Comparison of ENCODE assay signal across 1 cellular context in the genomic region with DNA sequence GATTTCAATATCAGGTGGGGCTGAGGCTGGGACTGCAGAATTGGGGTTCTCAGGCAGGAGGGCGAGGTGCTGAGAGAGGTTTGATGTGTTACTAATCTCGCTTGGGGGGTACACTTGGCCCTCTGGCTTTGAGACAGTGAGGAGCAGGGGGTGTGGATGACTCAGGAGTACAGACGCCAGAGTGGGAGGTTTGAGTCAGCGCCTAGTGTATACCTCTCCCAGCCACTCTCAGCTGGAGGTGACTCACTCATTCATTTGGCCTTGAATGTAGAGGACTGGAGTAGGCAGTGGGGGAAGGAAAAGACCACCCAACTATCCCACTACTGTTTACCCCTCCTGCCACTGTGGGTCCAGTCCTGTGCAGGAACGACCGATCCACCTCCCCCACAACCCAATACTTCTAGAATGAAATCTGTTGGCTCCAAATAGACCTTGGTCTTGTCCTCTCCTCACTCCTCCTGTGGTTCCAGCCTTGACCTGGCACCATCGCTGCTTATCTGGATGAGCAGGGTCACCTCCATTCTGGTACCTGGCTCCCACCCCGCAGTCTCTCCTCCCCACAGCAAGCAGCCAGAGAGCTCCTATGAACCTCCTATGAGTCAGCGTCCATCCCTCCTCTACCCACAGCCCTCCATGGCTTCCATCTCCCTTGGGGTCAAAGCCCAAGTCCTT.
A peak's percentile ranks its signal among the peaks of the same experiment; 100 is the strongest.
TF ChIP-seq lines count a peak whose summit lies in the region.

No MANE protein-coding gene starts in this region.

TF ChIP-seq in K562, 482 proteins besides CTCF, POLR2A, EP300 and RAD21 (continued from another document and continues in another):
- peak; percentile 36; the same call in 1 of the 2 replicates for TF ChIP-seq CBFA2T3 (IDR thresholded peaks at IDR 0.05)
- TF ChIP-seq KLF13 (tag; IDR thresholded peaks at IDR 0.05; ENCODE audit: borderline replicate concordance, low read depth), result no peak
- no peak for TF ChIP-seq HMG20B (CRISPR knock-in tag; IDR thresholded peaks at IDR 0.05)
- no peak for TF ChIP-seq TEAD2 (tag; IDR thresholded peaks at IDR 0.05)
- TF ChIP-seq, protein P1, sequence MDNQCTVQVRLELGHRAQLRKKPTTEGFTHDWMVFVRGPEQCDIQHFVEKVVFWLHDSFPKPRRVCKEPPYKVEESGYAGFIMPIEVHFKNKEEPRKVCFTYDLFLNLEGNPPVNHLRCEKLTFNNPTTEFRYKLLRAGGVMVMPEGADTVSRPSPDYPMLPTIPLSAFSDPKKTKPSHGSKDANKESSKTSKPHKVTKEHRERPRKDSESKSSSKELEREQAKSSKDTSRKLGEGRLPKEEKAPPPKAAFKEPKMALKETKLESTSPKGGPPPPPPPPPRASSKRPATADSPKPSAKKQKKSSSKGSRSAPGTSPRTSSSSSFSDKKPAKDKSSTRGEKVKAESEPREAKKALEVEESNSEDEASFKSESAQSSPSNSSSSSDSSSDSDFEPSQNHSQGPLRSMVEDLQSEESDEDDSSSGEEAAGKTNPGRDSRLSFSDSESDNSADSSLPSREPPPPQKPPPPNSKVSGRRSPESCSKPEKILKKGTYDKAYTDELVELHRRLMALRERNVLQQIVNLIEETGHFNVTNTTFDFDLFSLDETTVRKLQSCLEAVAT (IDR thresholded peaks at IDR 0.05), result no peak
- TF ChIP-seq SMAD4 (CRISPR knock-in tag; conservative IDR thresholded peaks at IDR 0.05), result no peak
- TF ChIP-seq ZNF143 (CRISPR knock-in tag; IDR thresholded peaks at IDR 0.05), result no peak
- no peak for TF ChIP-seq ZNF717 (CRISPR knock-in tag; IDR thresholded peaks at IDR 0.05)
- TF ChIP-seq ELF2 (CRISPR knock-in tag; IDR thresholded peaks at IDR 0.05), result no peak
- TF ChIP-seq EZH2 (IDR thresholded peaks at IDR 0.05; ENCODE audit: borderline replicate concordance, low read depth, low read length), result no peak
- TF ChIP-seq, protein P2, sequence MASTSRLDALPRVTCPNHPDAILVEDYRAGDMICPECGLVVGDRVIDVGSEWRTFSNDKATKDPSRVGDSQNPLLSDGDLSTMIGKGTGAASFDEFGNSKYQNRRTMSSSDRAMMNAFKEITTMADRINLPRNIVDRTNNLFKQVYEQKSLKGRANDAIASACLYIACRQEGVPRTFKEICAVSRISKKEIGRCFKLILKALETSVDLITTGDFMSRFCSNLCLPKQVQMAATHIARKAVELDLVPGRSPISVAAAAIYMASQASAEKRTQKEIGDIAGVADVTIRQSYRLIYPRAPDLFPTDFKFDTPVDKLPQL (IDR thresholded peaks at IDR 0.05; ENCODE audit: extremely low read depth, insufficient read length), result no peak
- peak; percentile 12; the same call in 1 of the 2 replicates for TF ChIP-seq ATF7 (IDR thresholded peaks at IDR 0.05)
- no peak for TF ChIP-seq MCM5 (IDR thresholded peaks at IDR 0.05; ENCODE audit: low read depth)
- TF ChIP-seq ARID2 (IDR thresholded peaks at IDR 0.05), result no peak
- no peak for TF ChIP-seq ILK (tag; IDR thresholded peaks at IDR 0.05; ENCODE audit: borderline replicate concordance, low read depth)
- TF ChIP-seq NR1H2 (CRISPR knock-in tag; IDR thresholded peaks at IDR 0.05), result no peak
- peak; percentile 10 for TF ChIP-seq RBM25 (IDR thresholded peaks at IDR 0.05; ENCODE audit: low read depth, low read length, severe bottlenecking)
- no peak for TF ChIP-seq MBD2 (IDR thresholded peaks at IDR 0.05; ENCODE audit: borderline replicate concordance, low read depth)
- TF ChIP-seq, protein P3, sequence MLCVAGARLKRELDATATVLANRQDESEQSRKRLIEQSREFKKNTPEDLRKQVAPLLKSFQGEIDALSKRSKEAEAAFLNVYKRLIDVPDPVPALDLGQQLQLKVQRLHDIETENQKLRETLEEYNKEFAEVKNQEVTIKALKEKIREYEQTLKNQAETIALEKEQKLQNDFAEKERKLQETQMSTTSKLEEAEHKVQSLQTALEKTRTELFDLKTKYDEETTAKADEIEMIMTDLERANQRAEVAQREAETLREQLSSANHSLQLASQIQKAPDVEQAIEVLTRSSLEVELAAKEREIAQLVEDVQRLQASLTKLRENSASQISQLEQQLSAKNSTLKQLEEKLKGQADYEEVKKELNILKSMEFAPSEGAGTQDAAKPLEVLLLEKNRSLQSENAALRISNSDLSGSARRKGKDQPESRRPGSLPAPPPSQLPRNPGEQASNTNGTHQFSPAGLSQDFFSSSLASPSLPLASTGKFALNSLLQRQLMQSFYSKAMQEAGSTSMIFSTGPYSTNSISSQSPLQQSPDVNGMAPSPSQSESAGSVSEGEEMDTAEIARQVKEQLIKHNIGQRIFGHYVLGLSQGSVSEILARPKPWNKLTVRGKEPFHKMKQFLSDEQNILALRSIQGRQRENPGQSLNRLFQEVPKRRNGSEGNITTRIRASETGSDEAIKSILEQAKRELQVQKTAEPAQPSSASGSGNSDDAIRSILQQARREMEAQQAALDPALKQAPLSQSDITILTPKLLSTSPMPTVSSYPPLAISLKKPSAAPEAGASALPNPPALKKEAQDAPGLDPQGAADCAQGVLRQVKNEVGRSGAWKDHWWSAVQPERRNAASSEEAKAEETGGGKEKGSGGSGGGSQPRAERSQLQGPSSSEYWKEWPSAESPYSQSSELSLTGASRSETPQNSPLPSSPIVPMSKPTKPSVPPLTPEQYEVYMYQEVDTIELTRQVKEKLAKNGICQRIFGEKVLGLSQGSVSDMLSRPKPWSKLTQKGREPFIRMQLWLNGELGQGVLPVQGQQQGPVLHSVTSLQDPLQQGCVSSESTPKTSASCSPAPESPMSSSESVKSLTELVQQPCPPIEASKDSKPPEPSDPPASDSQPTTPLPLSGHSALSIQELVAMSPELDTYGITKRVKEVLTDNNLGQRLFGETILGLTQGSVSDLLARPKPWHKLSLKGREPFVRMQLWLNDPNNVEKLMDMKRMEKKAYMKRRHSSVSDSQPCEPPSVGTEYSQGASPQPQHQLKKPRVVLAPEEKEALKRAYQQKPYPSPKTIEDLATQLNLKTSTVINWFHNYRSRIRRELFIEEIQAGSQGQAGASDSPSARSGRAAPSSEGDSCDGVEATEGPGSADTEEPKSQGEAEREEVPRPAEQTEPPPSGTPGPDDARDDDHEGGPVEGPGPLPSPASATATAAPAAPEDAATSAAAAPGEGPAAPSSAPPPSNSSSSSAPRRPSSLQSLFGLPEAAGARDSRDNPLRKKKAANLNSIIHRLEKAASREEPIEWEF (CRISPR knock-in tag; IDR thresholded peaks at IDR 0.05), result no peak
- TF ChIP-seq ZNF77 (CRISPR knock-in tag; IDR thresholded peaks at IDR 0.05), result no peak
- TF ChIP-seq ZNF197 (CRISPR knock-in tag; IDR thresholded peaks at IDR 0.05; ENCODE audit: low read depth), result no peak
- no peak for TF ChIP-seq NFATC3 (IDR thresholded peaks at IDR 0.05)
- no peak for TF ChIP-seq TBP (optimal IDR thresholded peaks at IDR 0.05; ENCODE audit: low read depth, low read length)
- TF ChIP-seq ZNF212 (CRISPR knock-in tag; IDR thresholded peaks at IDR 0.05), result no peak
- no peak for TF ChIP-seq ZBTB8A (IDR thresholded peaks at IDR 0.05; ENCODE audit: partially characterized antibody)
- no peak for TF ChIP-seq CCAR2 (IDR thresholded peaks at IDR 0.05; ENCODE audit: low read depth, low read length)
- TF ChIP-seq HEY1 (CRISPR knock-in tag; IDR thresholded peaks at IDR 0.05; ENCODE audit: borderline replicate concordance), result no peak
- TF ChIP-seq JUN (IDR thresholded peaks at IDR 0.05; ENCODE audit: borderline replicate concordance, low read depth, low read length), result peak; percentile 89; the same call in 1 of the 2 replicates
- TF ChIP-seq JUN (CRISPR knock-in tag; IDR thresholded peaks at IDR 0.05; ENCODE audit: borderline replicate concordance), result no peak
- no peak for TF ChIP-seq TAF15 (IDR thresholded peaks at IDR 0.05; ENCODE audit: low read depth, low read length)
- peak; percentile 59; the same call in 1 of the 2 replicates for TF ChIP-seq SMARCC2 (IDR thresholded peaks at IDR 0.05; ENCODE audit: low read depth)
- no peak for TF ChIP-seq KAT7 (CRISPR knock-in tag; IDR thresholded peaks at IDR 0.05; ENCODE audit: borderline replicate concordance)
- TF ChIP-seq, protein P4, sequence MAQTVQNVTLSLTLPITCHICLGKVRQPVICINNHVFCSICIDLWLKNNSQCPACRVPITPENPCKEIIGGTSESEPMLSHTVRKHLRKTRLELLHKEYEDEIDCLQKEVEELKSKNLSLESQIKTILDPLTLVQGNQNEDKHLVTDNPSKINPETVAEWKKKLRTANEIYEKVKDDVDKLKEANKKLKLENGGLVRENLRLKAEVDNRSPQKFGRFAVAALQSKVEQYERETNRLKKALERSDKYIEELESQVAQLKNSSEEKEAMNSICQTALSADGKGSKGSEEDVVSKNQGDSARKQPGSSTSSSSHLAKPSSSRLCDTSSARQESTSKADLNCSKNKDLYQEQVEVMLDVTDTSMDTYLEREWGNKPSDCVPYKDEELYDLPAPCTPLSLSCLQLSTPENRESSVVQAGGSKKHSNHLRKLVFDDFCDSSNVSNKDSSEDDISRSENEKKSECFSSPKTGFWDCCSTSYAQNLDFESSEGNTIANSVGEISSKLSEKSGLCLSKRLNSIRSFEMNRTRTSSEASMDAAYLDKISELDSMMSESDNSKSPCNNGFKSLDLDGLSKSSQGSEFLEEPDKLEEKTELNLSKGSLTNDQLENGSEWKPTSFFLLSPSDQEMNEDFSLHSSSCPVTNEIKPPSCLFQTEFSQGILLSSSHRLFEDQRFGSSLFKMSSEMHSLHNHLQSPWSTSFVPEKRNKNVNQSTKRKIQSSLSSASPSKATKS (CRISPR knock-in tag; IDR thresholded peaks at IDR 0.05), result no peak
- TF ChIP-seq IFI16 (CRISPR knock-in tag; IDR thresholded peaks at IDR 0.05), result no peak
- peak; percentile 93 for TF ChIP-seq JUND (IDR thresholded peaks at IDR 0.05; ENCODE audit: borderline replicate concordance, low read depth, low read length)
- peak; percentile 96 for TF ChIP-seq JUND (tag; IDR thresholded peaks at IDR 0.05; ENCODE audit: borderline replicate concordance, low read depth, low read length)
- no peak for TF ChIP-seq STAT5A (IDR thresholded peaks at IDR 0.05; ENCODE audit: borderline replicate concordance, low read length)
- TF ChIP-seq NELFE (IDR thresholded peaks at IDR 0.05; ENCODE audit: insufficient read depth, insufficient read length), result no peak
- no peak for TF ChIP-seq SMAD2 (IDR thresholded peaks at IDR 0.05; ENCODE audit: low read depth, low read length)
- TF ChIP-seq KHSRP (IDR thresholded peaks at IDR 0.05), result no peak
- no peak for TF ChIP-seq HNRNPH1 (optimal IDR thresholded peaks at IDR 0.05; ENCODE audit: low read depth, low read length)
- TF ChIP-seq ATF1 (CRISPR knock-in tag; IDR thresholded peaks at IDR 0.05), result no peak
- no peak for TF ChIP-seq ATF1 (tag; IDR thresholded peaks at IDR 0.05)
- TF ChIP-seq CEBPB (tag; IDR thresholded peaks at IDR 0.05), result no peak
- TF ChIP-seq, protein P5, sequence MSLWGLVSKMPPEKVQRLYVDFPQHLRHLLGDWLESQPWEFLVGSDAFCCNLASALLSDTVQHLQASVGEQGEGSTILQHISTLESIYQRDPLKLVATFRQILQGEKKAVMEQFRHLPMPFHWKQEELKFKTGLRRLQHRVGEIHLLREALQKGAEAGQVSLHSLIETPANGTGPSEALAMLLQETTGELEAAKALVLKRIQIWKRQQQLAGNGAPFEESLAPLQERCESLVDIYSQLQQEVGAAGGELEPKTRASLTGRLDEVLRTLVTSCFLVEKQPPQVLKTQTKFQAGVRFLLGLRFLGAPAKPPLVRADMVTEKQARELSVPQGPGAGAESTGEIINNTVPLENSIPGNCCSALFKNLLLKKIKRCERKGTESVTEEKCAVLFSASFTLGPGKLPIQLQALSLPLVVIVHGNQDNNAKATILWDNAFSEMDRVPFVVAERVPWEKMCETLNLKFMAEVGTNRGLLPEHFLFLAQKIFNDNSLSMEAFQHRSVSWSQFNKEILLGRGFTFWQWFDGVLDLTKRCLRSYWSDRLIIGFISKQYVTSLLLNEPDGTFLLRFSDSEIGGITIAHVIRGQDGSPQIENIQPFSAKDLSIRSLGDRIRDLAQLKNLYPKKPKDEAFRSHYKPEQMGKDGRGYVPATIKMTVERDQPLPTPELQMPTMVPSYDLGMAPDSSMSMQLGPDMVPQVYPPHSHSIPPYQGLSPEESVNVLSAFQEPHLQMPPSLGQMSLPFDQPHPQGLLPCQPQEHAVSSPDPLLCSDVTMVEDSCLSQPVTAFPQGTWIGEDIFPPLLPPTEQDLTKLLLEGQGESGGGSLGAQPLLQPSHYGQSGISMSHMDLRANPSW (CRISPR knock-in tag; IDR thresholded peaks at IDR 0.05), result no peak
- TF ChIP-seq ZNF551 (CRISPR knock-in tag; IDR thresholded peaks at IDR 0.05), result no peak
- TF ChIP-seq SNIP1 (IDR thresholded peaks at IDR 0.05; ENCODE audit: low read depth), result no peak
- no peak for TF ChIP-seq ZNF347 (CRISPR knock-in tag; IDR thresholded peaks at IDR 0.05; ENCODE audit: low read depth)
- TF ChIP-seq CBX8 (IDR thresholded peaks at IDR 0.05; ENCODE audit: borderline replicate concordance, extremely low read depth, low read depth, low read length, poor library complexity, severe bottlenecking), result no peak
- TF ChIP-seq TCF7L2 (IDR thresholded peaks at IDR 0.05; ENCODE audit: low read depth, low read length), result no peak
- TF ChIP-seq NFIX (CRISPR knock-in tag; IDR thresholded peaks at IDR 0.05; ENCODE audit: low read depth), result no peak
- TF ChIP-seq, protein P6, sequence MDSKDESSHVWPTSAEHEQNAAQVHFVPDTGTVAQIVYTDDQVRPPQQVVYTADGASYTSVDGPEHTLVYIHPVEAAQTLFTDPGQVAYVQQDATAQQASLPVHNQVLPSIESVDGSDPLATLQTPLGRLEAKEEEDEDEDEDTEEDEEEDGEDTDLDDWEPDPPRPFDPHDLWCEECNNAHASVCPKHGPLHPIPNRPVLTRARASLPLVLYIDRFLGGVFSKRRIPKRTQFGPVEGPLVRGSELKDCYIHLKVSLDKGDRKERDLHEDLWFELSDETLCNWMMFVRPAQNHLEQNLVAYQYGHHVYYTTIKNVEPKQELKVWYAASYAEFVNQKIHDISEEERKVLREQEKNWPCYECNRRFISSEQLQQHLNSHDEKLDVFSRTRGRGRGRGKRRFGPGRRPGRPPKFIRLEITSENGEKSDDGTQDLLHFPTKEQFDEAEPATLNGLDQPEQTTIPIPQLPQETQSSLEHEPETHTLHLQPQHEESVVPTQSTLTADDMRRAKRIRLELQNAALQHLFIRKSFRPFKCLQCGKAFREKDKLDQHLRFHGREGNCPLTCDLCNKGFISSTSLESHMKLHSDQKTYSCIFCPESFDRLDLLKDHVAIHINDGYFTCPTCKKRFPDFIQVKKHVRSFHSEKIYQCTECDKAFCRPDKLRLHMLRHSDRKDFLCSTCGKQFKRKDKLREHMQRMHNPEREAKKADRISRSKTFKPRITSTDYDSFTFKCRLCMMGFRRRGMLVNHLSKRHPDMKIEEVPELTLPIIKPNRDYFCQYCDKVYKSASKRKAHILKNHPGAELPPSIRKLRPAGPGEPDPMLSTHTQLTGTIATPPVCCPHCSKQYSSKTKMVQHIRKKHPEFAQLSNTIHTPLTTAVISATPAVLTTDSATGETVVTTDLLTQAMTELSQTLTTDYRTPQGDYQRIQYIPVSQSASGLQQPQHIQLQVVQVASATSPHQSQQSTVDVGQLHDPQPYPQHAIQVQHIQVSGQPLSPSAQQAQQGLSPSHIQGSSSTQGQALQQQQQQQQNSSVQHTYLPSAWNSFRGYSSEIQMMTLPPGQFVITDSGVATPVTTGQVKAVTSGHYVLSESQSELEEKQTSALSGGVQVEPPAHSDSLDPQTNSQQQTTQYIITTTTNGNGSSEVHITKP (IDR thresholded peaks at IDR 0.05; ENCODE audit: partially characterized antibody), result no peak
- no peak for TF ChIP-seq RNF2 (IDR thresholded peaks at IDR 0.05)
- no peak for TF ChIP-seq ZNF232 (CRISPR knock-in tag; IDR thresholded peaks at IDR 0.05)
